ENCODE assay signal across 17 cellular contexts in genomic region chr15:28994830-28995180, GRCh38.
DNase-seq lines count a peak whose midpoint lies in the region; ATAC-seq, FAIRE-seq and TF ChIP-seq lines count a peak whose summit lies in the region.
"Had no signal": no experiment of that assay in that cellular context is flagged by ENCODE, and none has a peak within 500 bp of the region (broad histone marks: within the 10 kb centered on the region; RNA-seq: fewer than 3 reads in every experiment).

No MANE protein-coding gene starts in this region.

- intact Hi-C loops in CD8-positive, alpha-beta T cell (cut with DNase I, micrococcal nuclease): no loop called here

- CTCF ChIA-PET in CD8-positive, alpha-beta T cell (lab: Charles Lee): interaction anchor here (2.1 kb wide), 1 partner anchor 14 kb away, joined by 6 read pairs; no protein-coding TSS in a partner anchor

- peaks cover 12% of the 10 kb centered on the region for H3K36me3 ChIP-seq in CD8-positive, alpha-beta T cell (ENCODE audit: insufficient read depth, low read length)
- H3K36me3 ChIP-seq: BE2C, esophagus muscularis mucosa, right lobe of liver, WERI-Rb-1 had no signal

- FAIRE-seq in GM19239 (lab: Jason Lieb, UNC): no peak
- FAIRE-seq: bronchial epithelial cell, GM18507, HepG2 had no signal

- no peaks in the 10 kb centered on the region for H3K9me3 ChIP-seq in CD8-positive, alpha-beta T cell (ENCODE audit: low read length)
- H3K9me3 ChIP-seq: BE2C, esophagus muscularis mucosa, right lobe of liver had no signal

- H3K36me3 Mint-ChIP-seq in CD8-positive, alpha-beta T cell: peaks cover 49% of the 10 kb centered on the region
- peaks cover 37% of the 10 kb centered on the region for H3K36me3 Mint-ChIP-seq in brain
- H3K36me3 Mint-ChIP-seq in naive thymus-derived CD8-positive, alpha-beta T cell: peaks cover 0 to 59% (median 9%) of the 10 kb centered on the region in 3 donors

- TF ChIP-seq CTCF in CD8-positive, alpha-beta T cell (IDR thresholded peaks at IDR 0.05): no peak
- no peak for TF ChIP-seq CTCF in brain (conservative IDR thresholded peaks at IDR 0.05)

- H3K27ac ChIP-seq in CD8-positive, alpha-beta T cell (ENCODE audit: low read depth, low read length): no peak overlapping the region
- H3K27ac ChIP-seq: right lobe of liver, WERI-Rb-1 had no signal

- H3K4me3 ChIP-seq in CD8-positive, alpha-beta T cell (ENCODE audit: low read depth, low read length): no peak overlapping the region
- H3K4me3 ChIP-seq: esophagus muscularis mucosa, right lobe of liver had no signal

- H3K4me1 Mint-ChIP-seq in CD8-positive, alpha-beta T cell (ENCODE audit: low read depth): peaks cover 45% of the 10 kb centered on the region
- H3K4me1 Mint-ChIP-seq in brain: peaks cover 88% of the 10 kb centered on the region
- peaks cover 33 to 72% (median 56%) of the 10 kb centered on the region in 4 donors for H3K4me1 Mint-ChIP-seq in naive thymus-derived CD8-positive, alpha-beta T cell

- H3K4me3 Mint-ChIP-seq in CD8-positive, alpha-beta T cell: peak overlapping the region; percentile 15
- peak overlapping the region; percentile 12 to 58 (median 53) for H3K4me3 Mint-ChIP-seq in brain
- H3K4me3 Mint-ChIP-seq in naive thymus-derived CD8-positive, alpha-beta T cell: peak overlapping the region in 4 of 10 donors; percentile 19 to 57 (median 32)

- H3K4me1 ChIP-seq in CD8-positive, alpha-beta T cell (ENCODE audit: insufficient read depth, low read length): peaks cover 20% of the 10 kb centered on the region
- H3K4me1 ChIP-seq: right lobe of liver had no signal

- H3K9me3 Mint-ChIP-seq in CD8-positive, alpha-beta T cell: no peaks in the 10 kb centered on the region
- peaks cover 0 to 4% (median 0%) of the 10 kb centered on the region in 5 experiments for H3K9me3 Mint-ChIP-seq in brain
- H3K9me3 Mint-ChIP-seq in naive thymus-derived CD8-positive, alpha-beta T cell: no peaks in the 10 kb centered on the region

- H3K27me3 ChIP-seq in CD8-positive, alpha-beta T cell (ENCODE audit: insufficient read depth, low read length): no peaks in the 10 kb centered on the region
- H3K27me3 ChIP-seq: BE2C, esophagus muscularis mucosa, right lobe of liver had no signal

- H3K27ac Mint-ChIP-seq in CD8-positive, alpha-beta T cell: peak overlapping the region; percentile 73
- peak overlapping the region; percentile 76 to 98 (median 97) for H3K27ac Mint-ChIP-seq in brain
- H3K27ac Mint-ChIP-seq in naive thymus-derived CD8-positive, alpha-beta T cell: peak overlapping the region in 9 of 10 donors; percentile 6 to 92 (median 75)

- POLR2A ChIA-PET in CD8-positive, alpha-beta T cell (lab: Charles Lee): no interaction called here
- POLR2A ChIA-PET in naive thymus-derived CD8-positive, alpha-beta T cell (lab: Charles Lee): no interaction called here

- ATAC-seq in CD8-positive, alpha-beta T cell: no peak
- no peak for ATAC-seq in naive thymus-derived CD8-positive, alpha-beta T cell
- ATAC-seq in HG03442 (IDR thresholded peaks at IDR 0.05; ENCODE audit: unreplicated experiment): no peak
- ATAC-seq: HCT116, HepG2 had no signal

- no peak for DNase-seq in CD8-positive, alpha-beta T cell
- peak; percentile 58 for DNase-seq in NOMO-1 treated with dmso at 0.1 percent for 144 hours (lab: John Stamatoyannopoulos, UW; ENCODE audit: unreplicated experiment)
- no peak for DNase-seq in naive thymus-derived CD8-positive, alpha-beta T cell
- DNase-seq in GM19239 (ENCODE audit: insufficient read length, low spot score): no peak
- DNase-seq in central memory CD4-positive, alpha-beta T cell: no peak
- no peak for DNase-seq in cerebellar nuclear complex (lab: John Stamatoyannopoulos, UW)
- DNase-seq: BE2C, NCI-H146, right lobe of liver, WERI-Rb-1 had no signal

- H3K27me3 Mint-ChIP-seq in CD8-positive, alpha-beta T cell (ENCODE audit: low read depth): no peaks in the 10 kb centered on the region
- peaks cover 2% of the 10 kb centered on the region for H3K27me3 Mint-ChIP-seq in brain
- H3K27me3 Mint-ChIP-seq in naive thymus-derived CD8-positive, alpha-beta T cell: no peaks in the 10 kb centered on the region
